ENCODE assay signal across 8 cellular contexts in the genomic region with DNA sequence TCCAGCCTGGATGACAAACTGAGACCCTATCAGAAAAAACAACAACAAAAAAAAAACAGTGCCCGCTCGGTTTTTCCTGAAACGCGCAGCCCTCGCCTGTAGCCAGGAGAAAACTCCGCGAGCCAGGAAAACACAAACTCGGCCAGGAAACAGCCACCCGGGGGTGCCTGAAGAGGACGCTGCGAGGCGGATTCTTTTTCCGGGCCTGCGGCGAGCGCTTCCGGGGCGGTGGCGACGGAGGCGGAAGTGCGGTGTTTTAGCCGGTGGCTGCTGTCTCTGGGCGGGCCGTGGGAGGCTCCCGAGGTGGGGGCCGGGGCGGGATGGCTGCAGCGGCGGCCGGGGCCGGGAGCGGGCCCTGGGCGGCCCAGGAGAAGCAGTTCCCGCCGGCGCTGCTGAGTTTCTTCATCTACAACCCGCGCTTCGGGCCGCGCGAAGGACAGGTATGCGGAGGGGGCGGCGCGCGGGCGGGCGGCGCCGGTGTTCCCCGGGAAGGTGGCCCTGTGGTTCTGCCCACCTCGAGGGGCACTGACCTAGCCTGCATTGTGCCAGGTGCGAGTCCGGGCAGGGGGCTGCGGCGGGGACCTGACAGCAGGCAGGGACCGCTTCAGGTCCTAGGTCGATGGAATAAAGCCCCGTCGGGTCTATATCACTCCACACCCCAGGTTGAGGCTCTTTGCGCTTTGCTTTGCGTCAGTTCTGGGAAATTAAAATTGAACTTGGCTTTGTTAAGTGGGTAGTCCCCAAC. TPM values are rescaled to one million over a fixed set of nuclear protein-coding genes. Genes with fewer than 3 reads are reported as not detected.
DNase-seq lines count a peak whose midpoint lies in the region; ATAC-seq and TF ChIP-seq lines count a peak whose summit lies in the region.
"Not testable (repeated sequence)": the region's sequence is repeated elsewhere in the genome, so short reads cannot be mapped to it uniquely, and the experiment has no call there.

Gene CCZ1 (plus strand): TSS at position 254 of the 745 bp plus-strand sequence. CDS start 67 bp downstream, at position 321.

- H3K4me1 Mint-ChIP-seq in neural crest cell: not testable (repeated sequence)

- DNase-seq in ELF-1 (ENCODE audit: low read depth, low spot score): peak; percentile 57
- DNase-seq in KBM-7: peak; percentile 78
- peak; percentile 36 to 66 for DNase-seq in SJSA1 (ENCODE audit: low read depth in 1 of 2, low spot score in 2 of 2)
- peak; percentile 95 for DNase-seq in activated effector memory CD4-positive, alpha-beta T cell treated with anti-CD3 and anti-CD28 coated beads, Interleukin-2, amount 50 U/mL, for 16 hours
- DNase-seq in fibroblast of villous mesenchyme (ENCODE audit: low read depth): peak; percentile 67
- DNase-seq in neural crest cell (ENCODE audit: low read depth, low spot score): peak; percentile 42
- peak; percentile 30 for DNase-seq in stimulated activated naive CD4-positive, alpha-beta T cell treated with Interleukin-2 at 50 U/mL for 16 hours (lab: John Stamatoyannopoulos, UW)

- not testable (repeated sequence) for H3K4me1 ChIP-seq in SJSA1 (replicated peaks)

- not testable (repeated sequence) for H3K9me3 ChIP-seq in SJSA1 (replicated peaks)

- peak; percentile 20 for TF ChIP-seq CTCF in fibroblast of villous mesenchyme (IDR thresholded peaks at IDR 0.05; ENCODE audit: insufficient read depth, low read depth, low read length)
- TF ChIP-seq CTCF in neural crest cell (conservative IDR thresholded peaks at IDR 0.05): not testable (repeated sequence)

- ATAC-seq in GM21737 (IDR thresholded peaks at IDR 0.05; ENCODE audit: unreplicated experiment): peak; percentile 85

- H3K36me3 ChIP-seq in SJSA1: not testable (repeated sequence)

- peak within 1 kb of the TSS; percentile 93 for H3K27ac Mint-ChIP-seq in neural crest cell (ENCODE audit: unreplicated experiment)

- peak within 1 kb of the TSS; percentile 90 for H3K4me3 Mint-ChIP-seq in neural crest cell

- in situ Hi-C loops in KBM-7 (cut with MboI; ENCODE audit: low pct_unique_long_range_greater_than_20kb, low sequenced_read_pairs): not testable (repeated sequence)

- H3K36me3 Mint-ChIP-seq in neural crest cell (ENCODE audit: low read depth): not testable (repeated sequence)

- H3K27me3 Mint-ChIP-seq in neural crest cell (ENCODE audit: low read depth): not testable (repeated sequence)

- H3K9me3 Mint-ChIP-seq in neural crest cell: not testable (repeated sequence)

- H3K4me3 ChIP-seq in SJSA1 (peak within 1 kb of the TSS; percentile 14; the same call in 1 of the 2 replicates), fibroblast of villous mesenchyme (ENCODE audit: low read depth, low read length) (peak within 1 kb of the TSS; percentile 54)

- H3K27me3 ChIP-seq in SJSA1 (replicated peaks): not testable (repeated sequence)

- not testable (repeated sequence) for H3K27ac ChIP-seq in SJSA1

RNA-seq across cellular contexts. Expression of gene CCZ1, which starts in this region (rescaled TPM):
- total RNA-seq in SJSA1 (2014; rRNA removed; shearing (Covaris generic)): 62.9 and 80.1 TPM in 2 replicates
- 71.2 and 73.1 TPM in 2 replicates for total RNA-seq in fibroblast of villous mesenchyme
- total RNA-seq in neural crest cell: 86.4 and 88.7 TPM in 2 replicates

Comparison
In these comparisons a context has a peak if more than half of its experiments do, and no peak if none do; other contexts are left out.
1. DNase-seq: peak in every context shown above with its lines; median percentile 95 in activated effector memory CD4-positive, alpha-beta T cell treated with anti-CD3 and anti-CD28 coated beads, Interleukin-2, amount 50 U/mL, for 16 hours; 78 in KBM-7; 67 in fibroblast of villous mesenchyme; 57 in ELF-1; 51 in SJSA1; 42 in neural crest cell; 30 in stimulated activated naive CD4-positive, alpha-beta T cell treated with Interleukin-2 at 50 U/mL for 16 hours.